16 cellular contexts compared by ENCODE assay signal in the genomic region with DNA sequence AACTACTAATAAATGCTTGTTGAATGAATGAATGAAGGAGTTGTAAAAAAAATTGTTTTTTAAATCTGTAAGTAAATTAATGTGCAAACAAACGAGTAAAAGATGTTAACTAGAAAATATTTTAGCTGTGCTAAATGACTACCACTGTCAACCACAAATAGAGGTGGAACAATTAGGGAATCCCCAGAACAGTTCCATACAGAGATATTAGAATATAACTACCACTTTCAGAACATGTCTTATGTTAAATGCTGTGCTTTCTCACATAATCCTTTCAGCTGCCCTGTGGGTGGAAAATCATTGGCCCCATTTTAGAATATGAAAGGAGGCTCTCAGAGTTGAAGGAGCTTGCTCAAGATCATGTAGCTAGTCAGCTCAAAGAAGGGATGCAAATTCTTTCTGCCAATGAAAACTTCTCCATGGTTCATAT.
A peak's percentile ranks its signal among the peaks of the same experiment; 100 is the strongest.
DNase-seq lines count a peak whose midpoint lies in the region; ATAC-seq, FAIRE-seq and TF ChIP-seq lines count a peak whose summit lies in the region.
"Had no signal": no experiment of that assay in that cellular context is flagged by ENCODE, and none has a peak within 500 bp of the region (broad histone marks: within the 10 kb centered on the region; RNA-seq: fewer than 3 reads in every experiment).

No MANE protein-coding gene starts in this region.

- intact Hi-C loops in heart left ventricle (cut with DNase I) (no loop called here), left ventricle myocardium inferior (cut with micrococcal nuclease) (no loop called here)

- no peaks in the 10 kb centered on the region for H3K27me3 ChIP-seq in heart left ventricle
- H3K27me3 ChIP-seq in left ventricle myocardium inferior (ENCODE audit: low read depth), result peaks cover 5% of the 10 kb centered on the region
- H3K27me3 ChIP-seq: BLaER1 treated with 17β-estradiol and CSF1 and Interleukin-3, amounts not matched to agents 10 nM and 100 nM; cardiac muscle cell; right atrium auricular region had no signal

- TF ChIP-seq POLR2A in heart left ventricle (IDR thresholded peaks at IDR 0.05), result no peak

- H3K27ac ChIP-seq in heart left ventricle (no peak overlapping the region), left ventricle myocardium inferior (replicated peaks) (no peak overlapping the region)
- H3K27ac ChIP-seq: BLaER1 treated with 17β-estradiol and CSF1 and Interleukin-3, amounts not matched to agents 10 nM and 100 nM; cardiac muscle cell; right atrium auricular region had no signal

- FAIRE-seq in GM18507 (lab: Jason Lieb, UNC), result peak; percentile 67

- no peak for TF ChIP-seq CTCF in heart left ventricle (IDR thresholded peaks at IDR 0.05)
- TF ChIP-seq CTCF in type B pancreatic cell (conservative IDR thresholded peaks at IDR 0.05), result no peak
- no peak for TF ChIP-seq CTCF in left ventricle myocardium inferior (IDR thresholded peaks at IDR 0.05; ENCODE audit: borderline replicate concordance)

- no peak overlapping the region for H3K4me3 Mint-ChIP-seq in type B pancreatic cell
- H3K4me3 Mint-ChIP-seq: immature natural killer cell had no signal

- no peaks in the 10 kb centered on the region for H3K4me1 ChIP-seq in heart left ventricle
- H3K4me1 ChIP-seq in left ventricle myocardium inferior, result no peaks in the 10 kb centered on the region
- H3K4me1 ChIP-seq: BLaER1 treated with 17β-estradiol and CSF1 and Interleukin-3, amounts not matched to agents 10 nM and 100 nM; right atrium auricular region had no signal

- H3K36me3 Mint-ChIP-seq in type B pancreatic cell, result no peaks in the 10 kb centered on the region
- H3K36me3 Mint-ChIP-seq: immature natural killer cell had no signal

- H3K4me3 ChIP-seq in heart left ventricle (no peak overlapping the region), left ventricle myocardium inferior (no peak overlapping the region)
- H3K4me3 ChIP-seq: BLaER1 treated with 17β-estradiol and CSF1 and Interleukin-3, amounts not matched to agents 10 nM and 100 nM; cardiac muscle cell; right atrium auricular region had no signal

- H3K9me3 ChIP-seq in heart left ventricle (no peaks in the 10 kb centered on the region), left ventricle myocardium inferior (replicated peaks) (no peaks in the 10 kb centered on the region)
- H3K9me3 ChIP-seq: right atrium auricular region had no signal

- ATAC-seq in GM19395 (IDR thresholded peaks at IDR 0.05; ENCODE audit: unreplicated experiment) (peak; percentile 76), HG02763 (IDR thresholded peaks at IDR 0.05; ENCODE audit: unreplicated experiment) (peak; percentile 66), HG03469 (IDR thresholded peaks at IDR 0.05; ENCODE audit: unreplicated experiment) (peak; percentile 58), heart left ventricle (no peak)
- ATAC-seq: esophagus mucosa had no signal

- peaks cover 23% of the 10 kb centered on the region for H3K4me1 Mint-ChIP-seq in type B pancreatic cell (ENCODE audit: unreplicated experiment)
- H3K4me1 Mint-ChIP-seq: immature natural killer cell had no signal

- H3K27me3 Mint-ChIP-seq in type B pancreatic cell, result no peaks in the 10 kb centered on the region

- WGBS in heart left ventricle, 4 donors, result 80 to 89% (median 83%) methylated on average over 1 of the region's 1 CpG

- DNase-seq in GM18507 (ENCODE audit: extremely low spot score, insufficient read length, low read depth), result no peak
- DNase-seq in heart left ventricle, result no peak
- no peak for DNase-seq in type B pancreatic cell (ENCODE audit: extremely low spot score, unreplicated experiment)
- no peak for DNase-seq in NCI-H1417 treated with DMSO at 0.1 percent for 48 hours (lab: John Stamatoyannopoulos, UW)
- DNase-seq in left ventricle myocardium inferior, result no peak
- DNase-seq: activated T-cell treated with anti-CD3 and anti-CD28 coated beads for 4 hours, immature natural killer cell, NCI-H1436 treated with DMSO at 0.1 percent for 48 hours, T-helper 2 cell had no signal

- H3K36me3 ChIP-seq in heart left ventricle, result no peaks in the 10 kb centered on the region
- no peaks in the 10 kb centered on the region for H3K36me3 ChIP-seq in left ventricle myocardium inferior
- H3K36me3 ChIP-seq: BLaER1 treated with 17β-estradiol and CSF1 and Interleukin-3, amounts not matched to agents 10 nM and 100 nM; cardiac muscle cell; right atrium auricular region had no signal

- H3K9me3 Mint-ChIP-seq in type B pancreatic cell, result no peaks in the 10 kb centered on the region
- H3K9me3 Mint-ChIP-seq: immature natural killer cell had no signal

- H3K27ac Mint-ChIP-seq in type B pancreatic cell, result no peak overlapping the region
- H3K27ac Mint-ChIP-seq: immature natural killer cell had no signal

Comparison
In these comparisons a context has a peak if more than half of its experiments do, and no peak if none do; other contexts are left out.
1. ATAC-seq: peak in GM19395 (single experiment), HG02763 (single experiment) and HG03469 (single experiment); none in heart left ventricle (0 of 4).